In the genomic region with DNA sequence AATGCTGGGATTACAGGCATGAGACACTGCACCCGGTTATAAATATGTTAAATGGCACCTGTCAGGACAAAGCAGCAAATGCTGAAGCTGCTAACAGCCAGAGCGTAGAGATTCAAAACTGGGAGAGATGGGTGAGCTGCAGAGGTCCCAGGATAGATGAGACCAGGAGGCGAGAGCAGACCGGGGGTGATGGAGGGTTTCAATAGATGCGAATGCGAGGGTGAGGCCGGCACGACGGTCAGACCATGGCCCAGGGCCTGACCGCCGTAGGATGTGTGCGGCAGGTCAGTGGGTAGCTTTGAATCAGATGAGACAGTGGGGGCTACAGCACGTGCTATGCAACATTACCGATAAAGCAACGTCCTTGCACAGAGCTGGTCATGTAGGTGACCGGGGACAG, we compare ENCODE assay signal across 28 cellular contexts. TPM values are rescaled to one million over a fixed set of nuclear protein-coding genes. Genes with fewer than 3 reads are reported as not detected.
"Had no signal": no experiment of that assay in that cellular context is flagged by ENCODE, and none has a peak within 500 bp of the region (broad histone marks: within the 10 kb centered on the region; RNA-seq: fewer than 3 reads in every experiment).

No MANE protein-coding gene starts in this region.

- H3K9me3 ChIP-seq: ovary, psoas muscle, right lobe of liver, sigmoid colon, suprapubic skin, testis, tibial artery, transverse colon, vagina had no signal

- H3K4me3 ChIP-seq: ovary, psoas muscle, right lobe of liver, sigmoid colon, suprapubic skin, testis, tibial artery, transverse colon, vagina had no signal

- H3K4me1 ChIP-seq: parathyroid adenoma, psoas muscle, suprapubic skin, testis, tibial artery had no signal

- H2AFZ ChIP-seq: parathyroid adenoma had no signal

- H3K4me3 Mint-ChIP-seq: naive thymus-derived CD4-positive, alpha-beta T cell; natural killer cell; nephron; neural crest cell; stimulated activated memory B cell treated with anti-CD40 and anti-IgM and Interleukin-4, amounts not matched to agents 10 μg/mL and 1 μg/mL and 100 μg/mL, for 72 hours; stimulated activated naive CD8-positive, alpha-beta T cell treated with anti-CD3 and anti-CD28 coated beads, Interleukin-15, amount 100 ng/mL, for 72 hours; type B pancreatic cell had no signal

- H3K9me3 Mint-ChIP-seq: naive thymus-derived CD4-positive, alpha-beta T cell; natural killer cell; nephron; neural crest cell; stimulated activated memory B cell treated with anti-CD40 and anti-IgM and Interleukin-4, amounts not matched to agents 10 μg/mL and 1 μg/mL and 100 μg/mL, for 72 hours; stimulated activated naive CD8-positive, alpha-beta T cell treated with anti-CD3 and anti-CD28 coated beads, Interleukin-15, amount 100 ng/mL, for 72 hours; type B pancreatic cell had no signal

- FAIRE-seq: small intestine, urothelium cell line had no signal

- H3K27me3 Mint-ChIP-seq: progenitor cell of endocrine pancreas; stimulated activated naive CD8-positive, alpha-beta T cell treated with anti-CD3 and anti-CD28 coated beads, Interleukin-15, amount 100 ng/mL, for 72 hours; type B pancreatic cell had no signal

- ATAC-seq: naive thymus-derived CD4-positive, alpha-beta T cell; natural killer cell; psoas muscle; right cardiac atrium; right lobe of liver; stimulated activated memory B cell treated with anti-CD40 and anti-IgM and Interleukin-4, amounts not matched to agents 10 μg/mL and 1 μg/mL and 100 μg/mL, for 72 hours; stimulated activated naive CD8-positive, alpha-beta T cell treated with anti-CD3 and anti-CD28 coated beads, Interleukin-15, amount 100 ng/mL, for 72 hours; stimulated activated naive CD8-positive, alpha-beta T cell treated with anti-CD3 and anti-CD28 coated beads, Interleukin-15, Interleukin-2, amounts not matched to agents 100 U/mL and 50 U/mL, for 24 hours had no signal

- H3K36me3 Mint-ChIP-seq: naive thymus-derived CD4-positive, alpha-beta T cell; natural killer cell; stimulated activated memory B cell treated with anti-CD40 and anti-IgM and Interleukin-4, amounts not matched to agents 10 μg/mL and 1 μg/mL and 100 μg/mL, for 72 hours had no signal

- H3K27ac Mint-ChIP-seq: naive thymus-derived CD4-positive, alpha-beta T cell; natural killer cell; nephron; progenitor cell of endocrine pancreas; stimulated activated memory B cell treated with anti-CD40 and anti-IgM and Interleukin-4, amounts not matched to agents 10 μg/mL and 1 μg/mL and 100 μg/mL, for 72 hours; type B pancreatic cell had no signal

- H3K9ac ChIP-seq: parathyroid adenoma had no signal

- H3K36me3 ChIP-seq: ovary, right lobe of liver, transverse colon, vagina had no signal

- DNase-seq: naive thymus-derived CD4-positive, alpha-beta T cell; natural killer cell; psoas muscle; right cardiac atrium; right lobe of liver; sigmoid colon; small intestine; stimulated activated CD4-positive, alpha-beta T cell treated with anti-CD3 and anti-CD28 coated beads, Interleukin-1b, Interleukin-23, amount 100 ng/mL, for 48 hours; stimulated activated CD4-positive, alpha-beta T cell treated with anti-CD3 and anti-CD28 coated beads, Interleukin-4, amount 100 ng/mL, for 1 hour; stimulated activated CD4-positive, alpha-beta T cell treated with anti-CD3 and anti-CD28 coated beads, Interleukin-4, amount 100 ng/mL, for 4 hours; stimulated activated CD8-positive, alpha-beta memory T cell treated with anti-CD3 and anti-CD28 coated beads, Interleukin-4, amount 100 ng/mL, for 48 hours; stimulated activated naive CD4-positive, alpha-beta T cell; stimulated activated naive CD8-positive, alpha-beta T cell treated with anti-CD3 and anti-CD28 coated beads, Interleukin-15, amount 100 ng/mL, for 72 hours; stimulated activated naive CD8-positive, alpha-beta T cell treated with anti-CD3 and anti-CD28 coated beads, Interleukin-15, Interleukin-2, amounts not matched to agents 100 U/mL and 50 U/mL, for 24 hours; substantia nigra; testis; tibial artery; transverse colon had no signal

- H3K27me3 ChIP-seq: ovary, right lobe of liver, sigmoid colon, suprapubic skin, testis, tibial artery, transverse colon, vagina had no signal

- H3K27ac ChIP-seq: ovary, parathyroid adenoma, psoas muscle, right lobe of liver, sigmoid colon, suprapubic skin, testis, tibial artery, transverse colon, vagina had no signal

- H3K4me1 Mint-ChIP-seq: naive thymus-derived CD4-positive, alpha-beta T cell; natural killer cell; stimulated activated memory B cell treated with anti-CD40 and anti-IgM and Interleukin-4, amounts not matched to agents 10 μg/mL and 1 μg/mL and 100 μg/mL, for 72 hours; stimulated activated naive CD8-positive, alpha-beta T cell treated with anti-CD3 and anti-CD28 coated beads, Interleukin-15, amount 100 ng/mL, for 72 hours had no signal

RNA-seq across cellular contexts. Expression of a gene that starts 14.3 kb away (rescaled TPM):
- polyA plus RNA-seq: naive thymus-derived CD4-positive, alpha-beta T cell had no signal
